Comparison of ENCODE assay signal across 8 cellular contexts in genomic region chr17:7294614-7295153, GRCh38. TPM values are rescaled to one million over a fixed set of nuclear protein-coding genes. Genes with fewer than 3 reads are reported as not detected.
DNase-seq lines count a peak whose midpoint lies in the region; ATAC-seq and TF ChIP-seq lines count a peak whose summit lies in the region.

YBX2 (minus strand) TSS chr17:7294639; CDS start chr17:7294500, 139 bp downstream.

- H3K27ac ChIP-seq in BLaER1 (no peak within 1 kb of the TSS), fibroblast of lung (ENCODE audit: insufficient read depth, low read length) (no peak within 1 kb of the TSS), urinary bladder (ENCODE audit: low read depth) (no peak within 1 kb of the TSS)

- H3K4me3 Mint-ChIP-seq in activated T-cell treated with anti-CD3 and anti-CD28 coated beads, Interleukin-2, amount 50 U/mL, for 24 hours = peak within 1 kb of the TSS; percentile 63
- peak within 1 kb of the TSS; percentile 64 for H3K4me3 Mint-ChIP-seq in osteocyte (ENCODE audit: unreplicated experiment)

- H3K27ac Mint-ChIP-seq in activated T-cell treated with anti-CD3 and anti-CD28 coated beads, Interleukin-2, amount 50 U/mL, for 24 hours = peak within 1 kb of the TSS; percentile 22
- peak within 1 kb of the TSS; percentile 7 for H3K27ac Mint-ChIP-seq in osteocyte (ENCODE audit: unreplicated experiment)

- H2AFZ ChIP-seq in fibroblast of lung (ENCODE audit: low read length) = no peak within 1 kb of the TSS

- DNase-seq in NCI-H82 (lab: John Stamatoyannopoulos, UW) (peak; percentile 94), fibroblast of lung (ENCODE audit: low read depth in 2 of 2) (no peak), osteocyte (ENCODE audit: extremely low spot score, unreplicated experiment) (no peak)
- DNase-seq in activated T-cell treated with anti-CD3 and anti-CD28 coated beads, Interleukin-2, amount 50 U/mL, for 24 hours = peak; percentile 82

- H3K9me3 Mint-ChIP-seq in activated T-cell treated with anti-CD3 and anti-CD28 coated beads, Interleukin-2, amount 50 U/mL, for 24 hours = no peaks in the 10 kb centered on the region
- no peaks in the 10 kb centered on the region for H3K9me3 Mint-ChIP-seq in osteocyte (ENCODE audit: unreplicated experiment)

- ATAC-seq in HG02763 (IDR thresholded peaks at IDR 0.05; ENCODE audit: unreplicated experiment) (peak; percentile 49), HG03196 (IDR thresholded peaks at IDR 0.05; ENCODE audit: unreplicated experiment) (no peak)

- no peaks in the 10 kb centered on the region for H3K79me2 ChIP-seq in fibroblast of lung (ENCODE audit: control insufficient read depth, insufficient read depth, low read length)

- H3K9me3 ChIP-seq in BLaER1 = no peaks in the 10 kb centered on the region
- no peaks in the 10 kb centered on the region for H3K9me3 ChIP-seq in fibroblast of lung (ENCODE audit: control insufficient read depth, insufficient read depth, low read depth, low read length)

- H3K36me3 ChIP-seq in BLaER1 (no peaks in the 10 kb centered on the region), fibroblast of lung (ENCODE audit: control insufficient read depth, insufficient read depth, low read length) (no peaks in the 10 kb centered on the region), urinary bladder (ENCODE audit: insufficient read depth) (no peaks in the 10 kb centered on the region)

- H3K9ac ChIP-seq in BLaER1 (no peak within 1 kb of the TSS), fibroblast of lung (ENCODE audit: insufficient read depth, low read length) (no peak within 1 kb of the TSS)

- TF ChIP-seq CTCF in fibroblast of lung (conservative IDR thresholded peaks at IDR 0.05 in 1 of 2, IDR thresholded peaks at IDR 0.05 in 1 of 2; ENCODE audit: low read depth in 1 of 2, low read length in 2 of 2) (no peak), osteocyte (IDR thresholded peaks at IDR 0.05) (no peak)

- H3K27me3 Mint-ChIP-seq in activated T-cell treated with anti-CD3 and anti-CD28 coated beads, Interleukin-2, amount 50 U/mL, for 24 hours = peaks cover 38% of the 10 kb centered on the region
- peaks cover 46% of the 10 kb centered on the region for H3K27me3 Mint-ChIP-seq in osteocyte (ENCODE audit: unreplicated experiment)

- peaks cover 42% of the 10 kb centered on the region for H3K4me1 ChIP-seq in BLaER1
- no peaks in the 10 kb centered on the region for H3K4me1 ChIP-seq in fibroblast of lung (ENCODE audit: control insufficient read depth, extremely low read depth, insufficient read depth, low read length)
- H3K4me1 ChIP-seq in urinary bladder (ENCODE audit: insufficient read depth) = peaks cover 2% of the 10 kb centered on the region

- H3K36me3 Mint-ChIP-seq in activated T-cell treated with anti-CD3 and anti-CD28 coated beads, Interleukin-2, amount 50 U/mL, for 24 hours (ENCODE audit: low read depth) = no peaks in the 10 kb centered on the region
- no peaks in the 10 kb centered on the region for H3K36me3 Mint-ChIP-seq in osteocyte (ENCODE audit: unreplicated experiment)

- peaks cover 22% of the 10 kb centered on the region for H3K4me1 Mint-ChIP-seq in activated T-cell treated with anti-CD3 and anti-CD28 coated beads, Interleukin-2, amount 50 U/mL, for 24 hours (ENCODE audit: low read depth)
- H3K4me1 Mint-ChIP-seq in osteocyte (ENCODE audit: unreplicated experiment) = peaks cover 24% of the 10 kb centered on the region

- peak within 1 kb of the TSS; percentile 52 for H3K4me3 ChIP-seq in BLaER1
- peak within 1 kb of the TSS in 1 of 4 experiments; percentile 10 for H3K4me3 ChIP-seq in fibroblast of lung (replicated peaks in 1 of 4; ENCODE audit: control extremely low read depth in 1 of 4, insufficient read depth in 1 of 4, low read depth in 3 of 4, low read length in 4 of 4)
- H3K4me3 ChIP-seq in urinary bladder (ENCODE audit: low read depth, low read length) = peak within 1 kb of the TSS; percentile 30

- WGBS in urinary bladder = 3% methylated on average over 57 of the region's 57 CpGs

- H3K27me3 ChIP-seq in BLaER1 (peaks cover 66% of the 10 kb centered on the region), fibroblast of lung (ENCODE audit: control insufficient read depth, insufficient read depth, low read length) (peaks cover 38% of the 10 kb centered on the region)

- no peaks in the 10 kb centered on the region for H4K20me1 ChIP-seq in BLaER1
- no peaks in the 10 kb centered on the region for H4K20me1 ChIP-seq in fibroblast of lung (ENCODE audit: control insufficient read depth, extremely low read depth, insufficient read depth, low read length)

- peak within 1 kb of the TSS; percentile 85 for H3K4me2 ChIP-seq in BLaER1
- H3K4me2 ChIP-seq in fibroblast of lung (ENCODE audit: extremely low read depth, insufficient read depth, low read length) = peak within 1 kb of the TSS; percentile 23

RNA-seq across cellular contexts. Expression of gene YBX2, which starts in this region (rescaled TPM):
- total RNA-seq in fibroblast of lung (under 0.01 TPM in 1 of 2 replicates, not detected in the other), osteocyte (0.40 TPM in 1 of 2 replicates, not detected in the other), urinary bladder (0.37 TPM)
- polyA plus RNA-seq in fibroblast of lung (not detected in 2 replicates), urinary bladder (1.8 TPM)
- not detected in 2 replicates for polyA plus RNA-seq in fibroblast of lung (2012)
- not detected in 2 replicates for polyA minus RNA-seq in fibroblast of lung (ENCODE audit: low replicate concordance)

Comparison
In these comparisons a context has a peak if more than half of its experiments do, and no peak if none do; other contexts are left out.
1. DNase-seq: peak in NCI-H82 (single experiment) and activated T-cell treated with anti-CD3 and anti-CD28 coated beads, Interleukin-2, amount 50 U/mL, for 24 hours (single experiment); none in fibroblast of lung (0 of 2) and osteocyte (single experiment).